31 cellular contexts compared by ENCODE assay signal in genomic region chr1:169570172-169570574, GRCh38. TPM values are rescaled to one million over a fixed set of nuclear protein-coding genes. Genes with fewer than 3 reads are reported as not detected.
DNase-seq lines count a peak whose midpoint lies in the region; ATAC-seq and TF ChIP-seq lines count a peak whose summit lies in the region.
"Had no signal": no experiment of that assay in that cellular context is flagged by ENCODE, and none has a peak within 500 bp of the region (broad histone marks: within the 10 kb centered on the region; RNA-seq: fewer than 3 reads in every experiment).

No MANE protein-coding gene starts in this region.

- CTCF ChIA-PET in Caco-2 (lab: Charles Lee): no interaction called here

- no peaks in the 10 kb centered on the region for H3K36me3 ChIP-seq in Caco-2 (ENCODE audit: control insufficient read depth, insufficient read depth, low read length)
- H3K36me3 ChIP-seq in endodermal cell (ENCODE audit: control insufficient read depth, insufficient read depth, low read length): no peaks in the 10 kb centered on the region
- H3K36me3 ChIP-seq: MG63, prostate gland, tibial artery, WERI-Rb-1 had no signal

- no peaks in the 10 kb centered on the region for H3K27me3 Mint-ChIP-seq in Caco-2 (ENCODE audit: insufficient read depth, unreplicated experiment)
- peaks cover 2% of the 10 kb centered on the region for H3K27me3 Mint-ChIP-seq in endodermal cell (ENCODE audit: insufficient read depth)
- H3K27me3 Mint-ChIP-seq in progenitor cell of endocrine pancreas: no peaks in the 10 kb centered on the region
- H3K27me3 Mint-ChIP-seq in natural killer cell (ENCODE audit: low read depth in 2 of 2): peaks cover 7 to 15% of the 10 kb centered on the region in 2 donors
- H3K27me3 Mint-ChIP-seq in effector memory CD8-positive, alpha-beta T cell: peaks cover 3 to 7% of the 10 kb centered on the region in 2 donors
- H3K27me3 Mint-ChIP-seq: activated naive CD4-positive, alpha-beta T cell treated with anti-CD3 and anti-CD28 coated beads, Interleukin-2, amount 50 U/mL, for 24 hours; memory B cell had no signal

- H3K9ac ChIP-seq in endodermal cell (ENCODE audit: extremely low read depth, low read length, poor library complexity, severe bottlenecking): no peak overlapping the region

- intact Hi-C loops in Caco-2 (cut with micrococcal nuclease; ENCODE audit: unreplicated experiment): loop anchor here (5.0 kb wide), 1 partner anchor 322 kb away; the partner anchor contains the start of gene SCYL3
- intact Hi-C loops in natural killer cell (cut with micrococcal nuclease): no loop called here

- H3K4me3 ChIP-seq in Caco-2 (ENCODE audit: low read depth, low read length) (no peak overlapping the region), endodermal cell (ENCODE audit: low read length) (peak overlapping the region; percentile 48)
- H3K4me3 ChIP-seq: K562, MG63, prostate gland, tibial artery had no signal

- H3K4me3 Mint-ChIP-seq in Caco-2 (ENCODE audit: unreplicated experiment) (peak overlapping the region; percentile 46), endodermal cell (peak overlapping the region; percentile 4), progenitor cell of endocrine pancreas (ENCODE audit: low read depth) (peak overlapping the region; percentile 17), natural killer cell (no peak overlapping the region)
- H3K4me3 Mint-ChIP-seq in effector memory CD8-positive, alpha-beta T cell: no peak overlapping the region
- H3K4me3 Mint-ChIP-seq: activated naive CD4-positive, alpha-beta T cell treated with anti-CD3 and anti-CD28 coated beads, Interleukin-2, amount 50 U/mL, for 24 hours; memory B cell had no signal

- H3K27ac ChIP-seq in endodermal cell (ENCODE audit: low read depth, low read length): no peak overlapping the region
- H3K27ac ChIP-seq: C4-2B, epithelial cell of prostate, neutrophil, prostate gland, tibial artery, WERI-Rb-1 had no signal

- H3K36me3 Mint-ChIP-seq in Caco-2 (ENCODE audit: insufficient read depth, unreplicated experiment) (peaks cover 8% of the 10 kb centered on the region), endodermal cell (ENCODE audit: low read depth) (no peaks in the 10 kb centered on the region), progenitor cell of endocrine pancreas (ENCODE audit: insufficient read depth) (no peaks in the 10 kb centered on the region), natural killer cell (no peaks in the 10 kb centered on the region)
- no peaks in the 10 kb centered on the region for H3K36me3 Mint-ChIP-seq in effector memory CD8-positive, alpha-beta T cell (ENCODE audit: insufficient read depth)
- H3K36me3 Mint-ChIP-seq: memory B cell had no signal

- H3K27ac Mint-ChIP-seq in Caco-2 (ENCODE audit: unreplicated experiment): peak overlapping the region; percentile 84
- H3K27ac Mint-ChIP-seq in endodermal cell: no peak overlapping the region
- peak overlapping the region; percentile 71 for H3K27ac Mint-ChIP-seq in progenitor cell of endocrine pancreas
- no peak overlapping the region for H3K27ac Mint-ChIP-seq in natural killer cell
- no peak overlapping the region for H3K27ac Mint-ChIP-seq in effector memory CD8-positive, alpha-beta T cell
- H3K27ac Mint-ChIP-seq: activated naive CD4-positive, alpha-beta T cell treated with anti-CD3 and anti-CD28 coated beads, Interleukin-2, amount 50 U/mL, for 24 hours; memory B cell had no signal

- H3K4me1 Mint-ChIP-seq in Caco-2 (ENCODE audit: low read depth, unreplicated experiment) (peaks cover 39% of the 10 kb centered on the region), endodermal cell (peaks cover 34% of the 10 kb centered on the region), progenitor cell of endocrine pancreas (ENCODE audit: low read depth) (peaks cover 53% of the 10 kb centered on the region), natural killer cell (peaks cover 0 to 4% of the 10 kb centered on the region in 2 donors)
- H3K4me1 Mint-ChIP-seq in effector memory CD8-positive, alpha-beta T cell (ENCODE audit: low read depth in 2 of 2): peaks cover 3 to 10% of the 10 kb centered on the region in 2 donors
- H3K4me1 Mint-ChIP-seq: memory B cell had no signal

- H3K9me3 ChIP-seq in Caco-2 (no peaks in the 10 kb centered on the region), endodermal cell (ENCODE audit: control insufficient read depth, low read length) (no peaks in the 10 kb centered on the region)
- H3K9me3 ChIP-seq: MG63, neutrophil, prostate gland, tibial artery had no signal

- DNase-seq in Caco-2 (peak; percentile 46 to 69), LoVo (ENCODE audit: low spot score) (peak; percentile 44), endodermal cell (no peak), progenitor cell of endocrine pancreas (ENCODE audit: low spot score, unreplicated experiment) (no peak), mesenteric fat pad (ENCODE audit: low spot score) (no peak), natural killer cell (no peak)
- DNase-seq in effector memory CD8-positive, alpha-beta T cell: no peak
- DNase-seq: activated CD4-positive, alpha-beta T cell treated with anti-CD3 and anti-CD28 coated beads for 48 hours; amygdala; effector CD4-positive, alpha-beta T cell; hippocampal formation; MG63; NCI-H1105 treated with DMSO at 0.1 percent for 48 hours; NCI-H2029; NCI-H748 treated with DMSO at 0.1 percent for 48 hours; stimulated activated CD4-positive, alpha-beta T cell treated with anti-CD3 and anti-CD28 coated beads, Interleukin-12 subunit alpha, Interleukin-12 subunit beta, amount 100 ng/mL, for 4 hours; stimulated activated CD4-positive, alpha-beta T cell treated with anti-CD3 and anti-CD28 coated beads, Interleukin-2, amount 100 ng/mL, for 48 hours; T-helper 9 cell; tibial artery; WERI-Rb-1 had no signal

- TF ChIP-seq CTCF in Caco-2 (IDR thresholded peaks at IDR 0.05; ENCODE audit: insufficient read depth in 1 of 2, low read depth in 1 of 2, low read length in 1 of 2, severe bottlenecking in 1 of 2, unreplicated experiment in 1 of 2) (no peak), endodermal cell (conservative IDR thresholded peaks at IDR 0.05) (no peak), progenitor cell of endocrine pancreas (IDR thresholded peaks at IDR 0.05; ENCODE audit: unreplicated experiment) (no peak), natural killer cell (IDR thresholded peaks at IDR 0.05) (no peak)

- POLR2A ChIA-PET in Caco-2 (lab: Charles Lee): no interaction called here

- H3K4me1 ChIP-seq in Caco-2 (peaks cover 72% of the 10 kb centered on the region), endodermal cell (ENCODE audit: control insufficient read depth, insufficient read depth, low read length) (peaks cover 8% of the 10 kb centered on the region)
- H3K4me1 ChIP-seq: prostate gland, tibial artery had no signal

- no CpG with 5 or more reads among the region's 1 CpG for WGBS in endodermal cell (ENCODE audit: insufficient coverage in 1 of 2, insufficient read length in 1 of 2), 2 experiments

- ATAC-seq in natural killer cell: no peak
- ATAC-seq in effector memory CD8-positive, alpha-beta T cell (replicated peaks): no peak
- ATAC-seq: K562, sciatic nerve had no signal

- no peaks in the 10 kb centered on the region for H3K27me3 ChIP-seq in Caco-2 (replicated peaks; ENCODE audit: control insufficient read depth, insufficient read depth, low read length)
- H3K27me3 ChIP-seq in endodermal cell (ENCODE audit: control insufficient read depth, insufficient read depth, low read length, poor library complexity, severe bottlenecking): peaks cover 19% of the 10 kb centered on the region
- H3K27me3 ChIP-seq: neutrophil, tibial artery had no signal

- H3K9me3 Mint-ChIP-seq in Caco-2 (ENCODE audit: unreplicated experiment) (peaks cover 15% of the 10 kb centered on the region), endodermal cell (no peaks in the 10 kb centered on the region), progenitor cell of endocrine pancreas (ENCODE audit: low read depth) (peaks cover under 1% of the 10 kb centered on the region), natural killer cell (no peaks in the 10 kb centered on the region)
- no peaks in the 10 kb centered on the region for H3K9me3 Mint-ChIP-seq in effector memory CD8-positive, alpha-beta T cell
- H3K9me3 Mint-ChIP-seq: activated naive CD4-positive, alpha-beta T cell treated with anti-CD3 and anti-CD28 coated beads, Interleukin-2, amount 50 U/mL, for 24 hours; memory B cell had no signal

- no TSS peak for BruUV-seq in Caco-2 (replicated peaks; lab: Mats Ljungman, UMichigan)

RNA-seq across cellular contexts. Expression of gene F5, which starts 16.1 kb away (rescaled TPM):
- total RNA-seq in Caco-2 (2022): 0.50 and 0.74 TPM in 2 replicates
- under 1 TPM; 0.04 to 0.09 TPM for total RNA-seq in endodermal cell
- polyA plus RNA-seq in endodermal cell (2013, experiment 1 of 2): 0.28 TPM
- 0.04 TPM for polyA plus RNA-seq in endodermal cell (2013, experiment 2 of 2)
- 1.7 and 2.9 TPM in 2 replicates for total RNA-seq in progenitor cell of endocrine pancreas
- total RNA-seq in mesenteric fat pad: 3.8 TPM
- 1 to 10 TPM in 1 of 3 donors, under 1 TPM in 2; 0.02 to 1.7 (median 0.45) TPM for total RNA-seq in natural killer cell
- total RNA-seq: H4, HT1080, RPMI7951 had no signal

RNA-seq across cellular contexts. Expression of gene SELP, which starts 59.8 kb away (rescaled TPM):
- not detected in 2 replicates for total RNA-seq in Caco-2 (2022)
- not detected for total RNA-seq in endodermal cell
- not detected for polyA plus RNA-seq in endodermal cell (2013, experiment 1 of 2)
- not detected for polyA plus RNA-seq in endodermal cell (2013, experiment 2 of 2)
- total RNA-seq in progenitor cell of endocrine pancreas: not detected in 2 replicates
- 13.4 TPM for total RNA-seq in mesenteric fat pad
- total RNA-seq in natural killer cell: 1 to 10 TPM; 1.5 to 5.4 (median 2.5) TPM
- total RNA-seq: HT1080, K562, RPMI7951 had no signal
- polyA plus RNA-seq: K562 had no signal

Comparison
In these comparisons a context has a peak if more than half of its experiments do, and no peak if none do; other contexts are left out.
1. DNase-seq: peak in Caco-2 (2 of 2) and LoVo (single experiment); none in endodermal cell (single experiment), progenitor cell of endocrine pancreas (single experiment), mesenteric fat pad (single experiment), natural killer cell (single experiment) and effector memory CD8-positive, alpha-beta T cell (0 of 3).
2. H3K27ac Mint-ChIP-seq: peak in Caco-2 (single experiment) and progenitor cell of endocrine pancreas (single experiment); none in endodermal cell (single experiment), natural killer cell (0 of 2) and effector memory CD8-positive, alpha-beta T cell (0 of 2).
3. H3K4me3 Mint-ChIP-seq: peak in Caco-2 (single experiment), endodermal cell (single experiment) and progenitor cell of endocrine pancreas (single experiment); none in natural killer cell (single experiment) and effector memory CD8-positive, alpha-beta T cell (0 of 2).